Comparison of ENCODE assay signal across 12 cellular contexts in the genomic region with DNA sequence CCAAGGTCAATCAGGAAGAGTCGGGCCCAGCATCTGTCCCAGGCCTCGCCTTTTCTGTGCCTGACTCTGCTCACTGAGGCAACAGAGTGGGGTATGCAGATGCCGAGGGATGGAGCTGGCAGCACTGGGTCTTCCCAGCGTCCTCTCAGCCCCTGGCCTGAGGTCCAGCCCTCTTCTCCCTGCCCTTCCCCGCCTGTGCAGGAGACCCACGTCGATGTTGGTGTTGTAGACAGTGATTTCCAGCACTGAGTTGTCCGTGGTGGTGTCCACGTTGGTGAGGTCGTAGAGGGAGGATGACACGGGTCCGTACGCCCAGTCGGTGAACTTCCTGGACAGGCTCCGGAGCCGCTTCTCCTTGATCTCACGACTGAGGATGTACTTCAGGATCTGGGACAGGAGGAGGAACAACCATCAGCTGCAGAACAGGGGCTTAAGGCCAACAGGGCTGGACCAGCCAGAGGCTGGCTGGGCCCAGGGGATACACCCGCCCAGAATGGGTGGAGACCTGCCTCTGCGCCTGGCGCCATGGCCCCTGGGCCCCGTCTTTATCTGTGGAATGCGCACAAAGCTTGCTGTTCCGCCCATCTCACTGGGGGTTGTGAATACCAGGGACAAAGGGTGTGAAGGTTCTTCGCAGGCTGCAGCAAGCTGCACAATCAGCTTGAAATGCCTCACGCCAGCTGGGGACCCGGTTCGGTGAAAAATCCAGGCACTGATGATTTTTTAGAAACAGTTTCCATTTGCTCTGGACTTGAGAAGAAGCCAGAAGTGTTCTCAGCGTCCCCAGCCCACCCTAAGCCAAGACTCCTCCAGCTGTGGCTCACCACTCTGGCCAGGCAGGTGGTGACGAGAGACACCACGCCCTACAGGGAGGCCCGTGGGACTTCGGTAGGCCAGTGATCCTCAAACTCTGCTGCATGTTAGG. TPM values are rescaled to one million over a fixed set of nuclear protein-coding genes. Genes with fewer than 3 reads are reported as not detected.
DNase-seq lines count a peak whose midpoint lies in the region; ATAC-seq and TF ChIP-seq lines count a peak whose summit lies in the region.
"Had no signal": no experiment of that assay in that cellular context is flagged by ENCODE, and none has a peak within 500 bp of the region (broad histone marks: within the 10 kb centered on the region; RNA-seq: fewer than 3 reads in every experiment).

No MANE protein-coding gene starts in this region.

- ATAC-seq in GM21447 (IDR thresholded peaks at IDR 0.05; ENCODE audit: unreplicated experiment) (no peak), foreskin keratinocyte (no peak)

- no peaks in the 10 kb centered on the region for H3K36me3 ChIP-seq in brain microvascular endothelial cell (replicated peaks)
- H3K36me3 ChIP-seq: BLaER1 had no signal

- in situ Hi-C loops in brain microvascular endothelial cell (cut with HindIII; ENCODE audit: low pct_ligation_motif_present, low sequenced_read_pairs): no loop called here

- no peaks in the 10 kb centered on the region for H3K4me1 ChIP-seq in foreskin keratinocyte

- peak; percentile 29 for DNase-seq in EH (ENCODE audit: low read depth)
- peak; percentile 10 for DNase-seq in brain microvascular endothelial cell
- peak; percentile 85 for DNase-seq in iPS-NIHi11 (ENCODE audit: low spot score)
- peak; percentile 91 for DNase-seq in posterior vena cava (ENCODE audit: low spot score)
- DNase-seq in DMS53 (lab: John Stamatoyannopoulos, UW): no peak
- no peak for DNase-seq in foreskin keratinocyte
- DNase-seq in activated CD4-positive, alpha-beta T cell treated with anti-CD3 and anti-CD28 coated beads for 48 hours: no peak
- DNase-seq: activated gamma-delta T cell treated with Interleukin-2 at 50 U/mL for 16 hours, NCI-H510A treated with DMSO at 0.1 percent for 48 hours had no signal

- no peak overlapping the region for H3K4me3 ChIP-seq in brain microvascular endothelial cell (ENCODE audit: low read depth, low read length)
- H3K4me3 ChIP-seq: BLaER1 had no signal

- intact Hi-C loops in posterior vena cava (cut with DNase I): loop anchor here in 1 of 2 donors (10.0 kb wide), 1 partner anchor 105 kb away; a partner anchor contains a TSS

- H3K27me3 ChIP-seq in brain microvascular endothelial cell (replicated peaks) (no peaks in the 10 kb centered on the region), foreskin keratinocyte (no peaks in the 10 kb centered on the region)
- H3K27me3 ChIP-seq: BLaER1 had no signal

- H3K27ac ChIP-seq in brain microvascular endothelial cell (no peak overlapping the region), foreskin keratinocyte (no peak overlapping the region)
- H3K27ac ChIP-seq: BLaER1 had no signal

- TF ChIP-seq CTCF in brain microvascular endothelial cell (IDR thresholded peaks at IDR 0.05; ENCODE audit: low read depth, low read length, missing control alignments): no peak
- no peak for TF ChIP-seq CTCF in foreskin keratinocyte (conservative IDR thresholded peaks at IDR 0.05)

RNA-seq across cellular contexts. Expression of a gene that starts 27.5 kb away (rescaled TPM):
- 1 to 10 TPM; 1.5 to 2.7 TPM for total RNA-seq in posterior vena cava
- total RNA-seq in foreskin keratinocyte: 7.7 and 14.8 TPM in 2 replicates
- 2.3 and 3.5 TPM in 2 replicates for polyA plus RNA-seq in foreskin keratinocyte
- total RNA-seq: pulmonary artery endothelial cell had no signal

RNA-seq across cellular contexts. Expression of a gene that starts 54.3 kb away (rescaled TPM):
- total RNA-seq in posterior vena cava (1 to 10 TPM; 7.8 to 9.7 TPM), foreskin keratinocyte (not detected in 2 replicates)
- polyA plus RNA-seq in foreskin keratinocyte: not detected in 2 replicates
- total RNA-seq: pulmonary artery endothelial cell had no signal

RNA-seq across cellular contexts. Expression of a gene that starts 58.5 kb away (rescaled TPM):
- total RNA-seq in posterior vena cava (under 1 TPM; 0.24 to 0.28 TPM), foreskin keratinocyte (not detected in 2 replicates)
- polyA plus RNA-seq in foreskin keratinocyte: not detected in 2 replicates
- total RNA-seq: pulmonary artery endothelial cell had no signal

Comparison
In these comparisons a context has a peak if more than half of its experiments do, and no peak if none do; other contexts are left out.
1. DNase-seq: peak in EH (single experiment), brain microvascular endothelial cell (single experiment), iPS-NIHi11 (single experiment) and posterior vena cava (single experiment); none in DMS53 (single experiment), foreskin keratinocyte (0 of 2) and activated CD4-positive, alpha-beta T cell treated with anti-CD3 and anti-CD28 coated beads for 48 hours (single experiment).